6 cellular contexts compared by ENCODE assay signal in the genomic region with DNA sequence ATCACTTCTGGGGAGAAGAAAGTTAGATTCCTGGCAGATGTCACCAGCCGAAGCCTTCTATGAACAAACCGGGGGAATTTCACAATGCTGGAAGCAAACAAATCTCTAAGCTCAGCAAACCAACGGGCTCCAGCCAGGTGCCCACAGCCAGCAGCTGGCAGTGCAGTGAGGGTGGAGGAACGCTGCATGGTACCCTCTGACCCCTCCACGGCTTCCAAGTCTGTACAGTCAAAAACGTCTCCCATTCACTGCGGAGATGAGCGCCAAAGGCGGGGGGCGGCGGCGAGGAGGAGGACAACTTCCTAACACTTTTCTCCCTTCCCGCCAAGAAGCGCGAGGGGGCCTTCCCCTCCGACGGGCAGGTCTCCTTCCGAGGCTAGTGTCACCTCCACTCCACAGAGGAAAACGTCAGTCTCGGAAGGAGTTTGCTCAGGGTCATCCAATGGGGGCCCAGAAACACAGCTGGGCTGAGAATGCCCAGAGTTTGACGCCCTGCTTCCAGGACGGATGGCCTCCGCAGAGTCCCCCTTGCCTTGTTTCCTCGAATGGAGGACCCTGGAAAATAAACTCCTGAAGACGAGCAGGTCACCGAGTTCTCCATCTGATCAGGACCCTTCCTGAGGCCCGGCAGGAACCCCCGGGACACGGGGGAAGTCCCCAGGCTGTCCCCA. TPM values are rescaled to one million over a fixed set of nuclear protein-coding genes. Genes with fewer than 3 reads are reported as not detected.
A peak's percentile ranks its signal among the peaks of the same experiment; 100 is the strongest.
DNase-seq lines count a peak whose midpoint lies in the region; ATAC-seq and TF ChIP-seq lines count a peak whose summit lies in the region.

No MANE protein-coding gene starts in this region.

- ATAC-seq in HG03196 (IDR thresholded peaks at IDR 0.05; ENCODE audit: unreplicated experiment) (peak; percentile 1), HG02840 (IDR thresholded peaks at IDR 0.05; ENCODE audit: low FRiP score, unreplicated experiment) (no peak), HG02852 (IDR thresholded peaks at IDR 0.05; ENCODE audit: unreplicated experiment) (no peak)
- peak in 1 of 2 donors; percentile 8 for ATAC-seq in naive thymus-derived CD8-positive, alpha-beta T cell

- H3K27ac Mint-ChIP-seq in naive thymus-derived CD8-positive, alpha-beta T cell = peak overlapping the region; percentile 51 to 93 (median 82)

- CTCF ChIA-PET in AG04449 (lab: Yijun Ruan, JAX) = interaction anchor here (1.0 to 10.6 kb wide), 5 partner anchors 11 to 131 kb away, joined by 3 to 176 read pairs (median 7); a partner anchor contains a TSS

- TF ChIP-seq CTCF in AG04449 (IDR thresholded peaks at IDR 0.05; ENCODE audit: insufficient read depth, low read length, missing control alignments) (no peak), astrocyte of the cerebellum (IDR thresholded peaks at IDR 0.05; ENCODE audit: low read depth, low read length, missing control alignments) (no peak)

- H3K36me3 Mint-ChIP-seq in naive thymus-derived CD8-positive, alpha-beta T cell = no peaks in the 10 kb centered on the region

- H3K4me3 ChIP-seq in AG04449 (ENCODE audit: low read depth, low read length) (peak overlapping the region; percentile 72), astrocyte of the cerebellum (ENCODE audit: low read depth, low read length) (peak overlapping the region; percentile 64)

- peak overlapping the region; percentile 74 to 93 (median 88) for H3K4me3 Mint-ChIP-seq in naive thymus-derived CD8-positive, alpha-beta T cell

- no peaks in the 10 kb centered on the region for H3K27me3 Mint-ChIP-seq in naive thymus-derived CD8-positive, alpha-beta T cell

- DNase-seq in AG04449 (ENCODE audit: low read depth, low spot score) (no peak), astrocyte of the cerebellum (ENCODE audit: low read depth) (no peak)
- DNase-seq in naive thymus-derived CD8-positive, alpha-beta T cell = peak in 1 of 10 donors; percentile 26

- POLR2A ChIA-PET in AG04449 (lab: Yijun Ruan, JAX) = interaction anchor here (0.7 to 1.4 kb wide), 5 partner anchors 13 to 147 kb away, joined by 3 read pairs; a partner anchor contains a TSS
- POLR2A ChIA-PET in naive thymus-derived CD8-positive, alpha-beta T cell (lab: Charles Lee) = interaction anchor here (0.5 to 2.7 kb wide), 14 partner anchors 8 to 530 kb away, joined by 3 to 21 read pairs (median 4); a partner anchor contains a TSS

- in situ Hi-C loops in astrocyte of the cerebellum (cut with HindIII; ENCODE audit: low sequenced_read_pairs) = no loop called here

- no peaks in the 10 kb centered on the region for H3K9me3 Mint-ChIP-seq in naive thymus-derived CD8-positive, alpha-beta T cell

- peaks cover 28 to 52% (median 48%) of the 10 kb centered on the region in 4 donors for H3K4me1 Mint-ChIP-seq in naive thymus-derived CD8-positive, alpha-beta T cell

RNA-seq across cellular contexts. Expression of a gene that starts 0.9 kb away (rescaled TPM):
- 10 to 100 TPM; 58.6 to 66.2 TPM for total RNA-seq in naive thymus-derived CD8-positive, alpha-beta T cell
- polyA plus RNA-seq in naive thymus-derived CD8-positive, alpha-beta T cell = 1 to 10 TPM; 3.4 to 10.0 (median 3.6) TPM

RNA-seq across cellular contexts. Expression of a gene that starts 10.8 kb away (rescaled TPM):
- total RNA-seq in naive thymus-derived CD8-positive, alpha-beta T cell = not detected
- not detected for polyA plus RNA-seq in naive thymus-derived CD8-positive, alpha-beta T cell

RNA-seq across cellular contexts. Expression of a gene that starts 17.9 kb away (rescaled TPM):
- total RNA-seq in naive thymus-derived CD8-positive, alpha-beta T cell = 1 to 10 TPM; 5.3 to 6.0 TPM
- polyA plus RNA-seq in naive thymus-derived CD8-positive, alpha-beta T cell = 1 to 10 TPM in 1 of 3 donors, under 1 TPM in 2; 0.32 to 1.2 (median 0.46) TPM

RNA-seq across cellular contexts. Expression of a gene that starts 19.0 kb away (rescaled TPM):
- under 1 TPM; 0.60 to 0.77 TPM for total RNA-seq in naive thymus-derived CD8-positive, alpha-beta T cell
- 1 to 10 TPM in 1 of 3 donors, under 1 TPM in 1, not detected in 1; 0.77 to 1.1 TPM for polyA plus RNA-seq in naive thymus-derived CD8-positive, alpha-beta T cell

RNA-seq across cellular contexts. Expression of a gene that starts 24.8 kb away (rescaled TPM):
- 10 to 100 TPM; 15.9 to 22.3 TPM for total RNA-seq in naive thymus-derived CD8-positive, alpha-beta T cell
- polyA plus RNA-seq in naive thymus-derived CD8-positive, alpha-beta T cell = 10 to 100 TPM; 21.4 to 30.0 (median 26.3) TPM
